Comparison of ENCODE assay signal across 8 cellular contexts in the genomic region with DNA sequence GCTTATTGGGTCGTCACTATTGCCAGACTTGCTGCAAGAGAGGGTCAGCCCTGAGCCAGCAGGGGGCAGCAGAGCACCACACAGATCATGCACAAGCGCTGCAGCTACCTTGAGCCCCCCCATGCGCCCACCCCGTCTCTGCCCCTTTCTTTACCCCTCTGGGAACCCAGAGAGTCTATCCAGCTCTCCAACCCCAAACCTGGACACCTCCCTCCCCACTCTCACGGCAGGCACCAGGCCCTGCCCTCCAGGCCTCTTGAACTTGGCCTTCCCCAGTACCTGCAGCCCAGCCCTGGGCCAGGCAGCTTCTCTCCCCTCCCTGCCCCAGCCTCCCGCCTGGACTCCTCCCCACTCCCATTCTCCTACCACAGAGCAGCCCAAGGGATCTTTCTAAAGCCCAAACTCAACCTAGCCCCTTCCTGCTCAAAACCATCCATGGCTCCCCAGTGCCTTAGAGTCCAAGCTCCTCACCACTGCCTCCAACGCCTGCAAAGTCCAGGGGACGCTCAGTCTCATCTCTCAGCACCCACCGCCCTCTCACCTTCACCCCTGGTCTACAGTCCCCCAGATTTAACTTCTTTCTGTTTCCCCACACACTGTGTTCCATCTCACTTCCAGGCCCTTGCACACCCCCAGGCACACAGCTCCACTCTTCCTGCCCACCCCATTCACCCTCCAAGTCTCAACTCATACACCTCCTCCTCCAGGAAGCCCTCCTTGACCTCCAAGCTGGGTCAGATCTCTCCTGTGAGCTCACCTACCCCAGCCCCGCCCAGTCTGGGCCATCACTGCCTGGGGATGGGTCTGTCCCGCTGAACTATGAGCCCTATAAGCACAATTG. TPM values are rescaled to one million over a fixed set of nuclear protein-coding genes. Genes with fewer than 3 reads are reported as not detected.
DNase-seq lines count a peak whose midpoint lies in the region; ATAC-seq and TF ChIP-seq lines count a peak whose summit lies in the region.

No MANE protein-coding gene starts in this region.

- intact Hi-C loops in heart right ventricle (cut with DNase I) = loop anchor here in 9 of 10 donors (1.0 to 10.0 kb wide), 9 partner anchors 29 to 265 kb away; a partner anchor contains a TSS

- no peaks in the 10 kb centered on the region for H3F3A ChIP-seq in SU-DHL-6 (ENCODE audit: insufficient read depth)

- H3K27ac ChIP-seq in DND-41 (ENCODE audit: low read length) = no peak overlapping the region
- H3K27ac ChIP-seq in SU-DHL-6 (ENCODE audit: low read depth, low read length) = no peak overlapping the region
- H3K27ac ChIP-seq in heart right ventricle = peak overlapping the region in 1 of 10 donors; percentile 3

- WGBS in heart right ventricle, 2 donors = 37 to 44% methylated on average over 11 of the region's 11 CpGs

- no peaks in the 10 kb centered on the region for H4K20me1 ChIP-seq in DND-41 (ENCODE audit: insufficient read depth, low read length)
- H4K20me1 ChIP-seq in SU-DHL-6 (ENCODE audit: low read depth, low read length) = no peaks in the 10 kb centered on the region

- no peaks in the 10 kb centered on the region for H3K4me1 ChIP-seq in DND-41 (ENCODE audit: insufficient read depth, low read length)
- H3K4me1 ChIP-seq in heart right ventricle = peaks cover 0 to 71% (median 36%) of the 10 kb centered on the region in 9 donors

- H3K4me2 ChIP-seq in DND-41 (ENCODE audit: insufficient read depth, low read length) = no peak overlapping the region
- no peak overlapping the region for H3K4me2 ChIP-seq in SU-DHL-6 (ENCODE audit: low read depth, low read length, poor library complexity, severe bottlenecking)

- TF ChIP-seq CTCF in DND-41 (IDR thresholded peaks at IDR 0.05; ENCODE audit: borderline replicate concordance, extremely low read depth, low read length, poor library complexity, severe bottlenecking) = peak; percentile 89
- TF ChIP-seq CTCF in LNCAP (IDR thresholded peaks at IDR 0.05) = peak; percentile 60
- peak; percentile 71 for TF ChIP-seq CTCF in SU-DHL-6 (IDR thresholded peaks at IDR 0.05; ENCODE audit: insufficient read depth, low read length, poor library complexity, severe bottlenecking)
- TF ChIP-seq CTCF in heart right ventricle (IDR thresholded peaks at IDR 0.05) = peak; percentile 88 to 97 (median 94)

- H3K27me3 ChIP-seq in DND-41 (ENCODE audit: insufficient read depth, low read length, poor library complexity) = no peaks in the 10 kb centered on the region
- no peaks in the 10 kb centered on the region for H3K27me3 ChIP-seq in SU-DHL-6 (ENCODE audit: low read length)
- no peaks in the 10 kb centered on the region for H3K27me3 ChIP-seq in heart right ventricle

- DNase-seq in DND-41 = peak; percentile 72
- DNase-seq in activated naive CD8-positive, alpha-beta T cell treated with anti-CD3 and anti-CD28 coated beads, Interleukin-2, amount 50 U/mL, for 16 hours (ENCODE audit: low read depth, low spot score) = peak; percentile 69
- peak; percentile 76 to 83 for DNase-seq in heart right ventricle
- peak; percentile 76 for DNase-seq in retina

- no peak overlapping the region for H3K4me3 ChIP-seq in DND-41 (ENCODE audit: low read depth in 1 of 2, low read length in 2 of 2)
- no peak overlapping the region for H3K4me3 ChIP-seq in SU-DHL-6 (ENCODE audit: insufficient read depth, low read length, poor library complexity, severe bottlenecking)
- H3K4me3 ChIP-seq in heart right ventricle = no peak overlapping the region

- H2AFZ ChIP-seq in DND-41 (ENCODE audit: low read depth, low read length) (no peak overlapping the region), SU-DHL-6 (ENCODE audit: low read depth, low read length, severe bottlenecking) (no peak overlapping the region)

- no peak overlapping the region for H3K9ac ChIP-seq in DND-41 (ENCODE audit: low read depth, low read length)
- no peak overlapping the region for H3K9ac ChIP-seq in SU-DHL-6 (ENCODE audit: low read length)

- ATAC-seq in DND-41 (ENCODE audit: insufficient read depth, low read depth) = peak; percentile 83
- ATAC-seq in heart right ventricle = peak; percentile 36 to 72 (median 53)
- ATAC-seq in GM19452 (IDR thresholded peaks at IDR 0.05; ENCODE audit: unreplicated experiment) = no peak
- no peak for ATAC-seq in GM19328 (IDR thresholded peaks at IDR 0.05; ENCODE audit: unreplicated experiment)

- no peaks in the 10 kb centered on the region for H3K9me2 ChIP-seq in SU-DHL-6 (replicated peaks; ENCODE audit: insufficient read depth, low read length)

- H3K79me2 ChIP-seq in DND-41 (ENCODE audit: insufficient read depth, low read length) (no peaks in the 10 kb centered on the region), SU-DHL-6 (ENCODE audit: insufficient read depth, low read length) (no peaks in the 10 kb centered on the region)

- H3K9me3 ChIP-seq in DND-41 (ENCODE audit: insufficient read depth, low read length, severe bottlenecking) (no peaks in the 10 kb centered on the region), SU-DHL-6 (ENCODE audit: insufficient read depth, low read length) (no peaks in the 10 kb centered on the region), heart right ventricle (no peaks in the 10 kb centered on the region)

- no peaks in the 10 kb centered on the region for H3K36me3 ChIP-seq in DND-41 (ENCODE audit: insufficient read depth, low read length)
- no peaks in the 10 kb centered on the region for H3K36me3 ChIP-seq in SU-DHL-6 (ENCODE audit: low read length)
- no peaks in the 10 kb centered on the region for H3K36me3 ChIP-seq in heart right ventricle

RNA-seq across cellular contexts. Expression of a gene that starts 9.4 kb away (rescaled TPM):
- total RNA-seq in heart right ventricle = not detected
- not detected for polyA plus RNA-seq in heart right ventricle

RNA-seq across cellular contexts. Expression of a gene that starts 18.2 kb away (rescaled TPM):
- 10 to 100 TPM in 1 of 10 donors, 1 to 10 TPM in 9; 3.3 to 10.7 (median 5.1) TPM for total RNA-seq in heart right ventricle
- 10 to 100 TPM in 1 of 2 donors, 1 to 10 TPM in 1; 5.2 to 36.8 TPM for polyA plus RNA-seq in heart right ventricle

RNA-seq across cellular contexts. Expression of a gene that starts 45.8 kb away (rescaled TPM):
- 100 to 1,000 TPM in 1 of 10 donors, 10 to 100 TPM in 9; 38.3 to 108 (median 41.8) TPM for total RNA-seq in heart right ventricle
- polyA plus RNA-seq in heart right ventricle = 10 to 100 TPM; 47.3 to 74.8 TPM

RNA-seq across cellular contexts. Expression of a gene that starts 59.0 kb away (rescaled TPM):
- 10 to 100 TPM in 9 of 10 donors, 1 to 10 TPM in 1; 7.1 to 76.3 (median 20.3) TPM for total RNA-seq in heart right ventricle
- polyA plus RNA-seq in heart right ventricle = 10 to 100 TPM; 20.7 to 30.7 TPM

Comparison
In these comparisons a context has a peak if more than half of its experiments do, and no peak if none do; other contexts are left out.
1. ATAC-seq: peak in DND-41 (single experiment) and heart right ventricle (8 of 8); none in GM19452 (single experiment) and GM19328 (single experiment).
2. Peak in every context shown above with its lines, with median percentiles within 50 percentile points of each other: DNase-seq and CTCF ChIP-seq.